ENCODE assay signal across 35 cellular contexts in genomic region chr20:21527908-21528307, GRCh38. TPM values are rescaled to one million over a fixed set of nuclear protein-coding genes. Genes with fewer than 3 reads are reported as not detected.
"Had no signal": no experiment of that assay in that cellular context is flagged by ENCODE, and none has a peak within 500 bp of the region (broad histone marks: within the 10 kb centered on the region; RNA-seq: fewer than 3 reads in every experiment).

No MANE protein-coding gene starts in this region.

- H3K4me1 Mint-ChIP-seq: neural crest cell; stimulated activated memory B cell treated with anti-CD40 and anti-IgM and Interleukin-4, amounts not matched to agents 10 μg/mL and 1 μg/mL and 100 μg/mL, for 72 hours had no signal

- H3K4me3 ChIP-seq: pancreas, psoas muscle, skin epidermis, smooth muscle cell, spleen, suprapubic skin, testis, tibial nerve, upper lobe of left lung, vagina had no signal

- DNase-seq: naive B cell; naive thymus-derived CD8-positive, alpha-beta T cell; nephron progenitor cell; nucleus accumbens; pancreas; psoas muscle; right cardiac atrium; spleen; stimulated activated CD4-positive, alpha-beta T cell treated with anti-CD3 and anti-CD28 coated beads, Interleukin-12 subunit alpha, Interleukin-12 subunit beta, amount 100 ng/mL, for 4 hours; stimulated activated CD4-positive, alpha-beta T cell treated with anti-CD3 and anti-CD28 coated beads, Interleukin-1b, Interleukin-23, amount 100 ng/mL, for 48 hours; stimulated activated CD4-positive, alpha-beta T cell treated with anti-CD3 and anti-CD28 coated beads, Interleukin-4, amount 100 ng/mL, for 1 hour; stimulated activated CD4-positive, alpha-beta T cell treated with anti-CD3 and anti-CD28 coated beads, Interleukin-4, amount 100 ng/mL, for 4 hours; stimulated activated CD8-positive, alpha-beta memory T cell treated with anti-CD3 and anti-CD28 coated beads, Interleukin-4, amount 100 ng/mL, for 48 hours; stimulated activated naive CD4-positive, alpha-beta T cell; stimulated activated naive CD8-positive, alpha-beta T cell treated with anti-CD3 and anti-CD28 coated beads, Interleukin-15, amount 100 ng/mL, for 72 hours; stimulated activated naive CD8-positive, alpha-beta T cell treated with anti-CD3 and anti-CD28 coated beads, Interleukin-15, Interleukin-2, amounts not matched to agents 100 U/mL and 50 U/mL, for 24 hours; substantia nigra; testis; trophoblast cell; upper lobe of left lung had no signal

- H3K36me3 Mint-ChIP-seq: naive B cell; naive thymus-derived CD8-positive, alpha-beta T cell; natural killer cell treated with Interleukin-12 subunit alpha and Interleukin-12 subunit beta and Interleukin-15 and Interleukin-18, amount 100 ng/mL, for 72 hours; stimulated activated memory B cell treated with anti-CD40 and anti-IgM and Interleukin-4, amounts not matched to agents 10 μg/mL and 1 μg/mL and 100 μg/mL, for 72 hours had no signal

- H3K4me2 ChIP-seq: smooth muscle cell had no signal

- H3K4me3 Mint-ChIP-seq: naive B cell; naive thymus-derived CD8-positive, alpha-beta T cell; natural killer cell treated with Interleukin-12 subunit alpha and Interleukin-12 subunit beta and Interleukin-15 and Interleukin-18, amount 100 ng/mL, for 72 hours; nephron progenitor cell; neural crest cell; stimulated activated memory B cell treated with anti-CD40 and anti-IgM and Interleukin-4, amounts not matched to agents 10 μg/mL and 1 μg/mL and 100 μg/mL, for 72 hours; stimulated activated naive CD8-positive, alpha-beta T cell treated with anti-CD3 and anti-CD28 coated beads, Interleukin-15, amount 100 ng/mL, for 72 hours had no signal

- H3K36me3 ChIP-seq: neutrophil, pancreas, spleen, suprapubic skin, tibial nerve, upper lobe of left lung, vagina had no signal

- H3K9me3 ChIP-seq: neutrophil, pancreas, psoas muscle, suprapubic skin, testis, tibial nerve, upper lobe of left lung, vagina had no signal

- H3K27me3 ChIP-seq: testis, vagina had no signal

- FAIRE-seq: pancreas, urothelium cell line had no signal

- H3K27ac ChIP-seq: neutrophil, pancreas, psoas muscle, skin epidermis, spleen, suprapubic skin, testis, tibial nerve, upper lobe of left lung, vagina had no signal

- H3K27ac Mint-ChIP-seq: naive B cell; naive thymus-derived CD8-positive, alpha-beta T cell; natural killer cell treated with Interleukin-12 subunit alpha and Interleukin-12 subunit beta and Interleukin-15 and Interleukin-18, amount 100 ng/mL, for 72 hours; nephron progenitor cell; stimulated activated memory B cell treated with anti-CD40 and anti-IgM and Interleukin-4, amounts not matched to agents 10 μg/mL and 1 μg/mL and 100 μg/mL, for 72 hours; stimulated activated naive CD8-positive, alpha-beta T cell treated with anti-CD3 and anti-CD28 coated beads, Interleukin-15, amount 100 ng/mL, for 72 hours had no signal

- H3K9me3 Mint-ChIP-seq: natural killer cell treated with Interleukin-12 subunit alpha and Interleukin-12 subunit beta and Interleukin-15 and Interleukin-18, amount 100 ng/mL, for 72 hours; neural crest cell; stimulated activated memory B cell treated with anti-CD40 and anti-IgM and Interleukin-4, amounts not matched to agents 10 μg/mL and 1 μg/mL and 100 μg/mL, for 72 hours; stimulated activated naive CD8-positive, alpha-beta T cell treated with anti-CD3 and anti-CD28 coated beads, Interleukin-15, amount 100 ng/mL, for 72 hours had no signal

- H3K4me1 ChIP-seq: psoas muscle, testis, vagina had no signal

- ATAC-seq: naive thymus-derived CD8-positive, alpha-beta T cell; pancreas; psoas muscle; right cardiac atrium; sciatic nerve; stimulated activated memory B cell treated with anti-CD40 and anti-IgM and Interleukin-4, amounts not matched to agents 10 μg/mL and 1 μg/mL and 100 μg/mL, for 72 hours; stimulated activated naive CD8-positive, alpha-beta T cell treated with anti-CD3 and anti-CD28 coated beads, Interleukin-15, amount 100 ng/mL, for 72 hours; stimulated activated naive CD8-positive, alpha-beta T cell treated with anti-CD3 and anti-CD28 coated beads, Interleukin-15, Interleukin-2, amounts not matched to agents 100 U/mL and 50 U/mL, for 24 hours had no signal

RNA-seq across cellular contexts. Expression of gene NKX2-2, which starts 14.0 kb away (rescaled TPM):
- total RNA-seq: naive thymus-derived CD8-positive, alpha-beta T cell; natural killer cell treated with Interleukin-12 subunit alpha and Interleukin-12 subunit beta and Interleukin-15 and Interleukin-18, amount 100 ng/mL, for 72 hours; neural crest cell; omental fat pad; osteocyte; psoas muscle; renal cortical epithelial cell; right cardiac atrium; sciatic nerve; smooth muscle cell; spleen; suprapubic skin; tibial nerve; upper lobe of left lung; ureter; vagina had no signal
- polyA plus RNA-seq: naive thymus-derived CD8-positive, alpha-beta T cell; psoas muscle; right cardiac atrium; smooth muscle cell had no signal
